Comparison of ENCODE assay signal across 8 cellular contexts in genomic region chr11:65419460-65419772, GRCh38. TPM values are rescaled to one million over a fixed set of nuclear protein-coding genes. Genes with fewer than 3 reads are reported as not detected.
DNase-seq lines count a peak whose midpoint lies in the region; ATAC-seq and TF ChIP-seq lines count a peak whose summit lies in the region.

No MANE protein-coding gene starts in this region.

- H4K8ac ChIP-seq in mesendoderm (ENCODE audit: low read depth, low read length): peak overlapping the region; percentile 29

- H3K36me3 ChIP-seq in mammary epithelial cell (ENCODE audit: insufficient read depth, low read length) (no peaks in the 10 kb centered on the region), mesendoderm (ENCODE audit: control insufficient read depth, insufficient read depth, low read length) (no peaks in the 10 kb centered on the region), upper lobe of left lung (peaks cover 0 to 8% (median 1%) of the 10 kb centered on the region in 4 donors)

- peaks cover 5% of the 10 kb centered on the region for H4K20me1 ChIP-seq in mammary epithelial cell (ENCODE audit: insufficient read depth, low read length)

- in situ Hi-C loops in mammary epithelial cell (cut with MboI; ENCODE audit: low sequenced_read_pairs in 2 of 2): no loop called here

- H3K4me2 ChIP-seq in mammary epithelial cell (ENCODE audit: insufficient read depth, low read depth, low read length) (peak overlapping the region; percentile 46), mesendoderm (ENCODE audit: low read length) (no peak overlapping the region)

- H3K27ac ChIP-seq in mammary epithelial cell (ENCODE audit: insufficient read depth, low read depth, low read length): peak overlapping the region; percentile 100
- peak overlapping the region; percentile 93 for H3K27ac ChIP-seq in mesendoderm (ENCODE audit: low read depth, low read length)
- H3K27ac ChIP-seq in upper lobe of left lung: peak overlapping the region; percentile 97 to 100 (median 100)

- peak overlapping the region in 1 of 3 experiments; percentile 17 for H3K4me3 ChIP-seq in mammary epithelial cell (replicated peaks in 1 of 3; ENCODE audit: insufficient read depth in 1 of 3, low read depth in 2 of 3, low read length in 3 of 3)
- no peak overlapping the region for H3K4me3 ChIP-seq in mesendoderm (ENCODE audit: low read length)
- peak overlapping the region; percentile 11 to 79 (median 50) for H3K4me3 ChIP-seq in upper lobe of left lung

- peak overlapping the region; percentile 97 for H2BK5ac ChIP-seq in mesendoderm (ENCODE audit: low read length)

- TF ChIP-seq EP300 in upper lobe of left lung (IDR thresholded peaks at IDR 0.05): no peak

- dilution Hi-C loops in mammary epithelial cell (cut with HindIII; ENCODE audit: low sequenced_read_pairs): no loop called here

- peak overlapping the region; percentile 95 for H3K23ac ChIP-seq in mesendoderm (ENCODE audit: low read length)

- H3K4me1 ChIP-seq in mammary epithelial cell (ENCODE audit: insufficient read depth, low read length) (peaks cover 57% of the 10 kb centered on the region), mesendoderm (ENCODE audit: control insufficient read depth, low read depth, low read length) (peaks cover 40% of the 10 kb centered on the region), upper lobe of left lung (peaks cover 39 to 62% (median 46%) of the 10 kb centered on the region in 4 donors)

- TF ChIP-seq POLR2A in upper lobe of left lung (IDR thresholded peaks at IDR 0.05): no peak

- TF ChIP-seq CTCF in mammary epithelial cell (conservative IDR thresholded peaks at IDR 0.05 in 1 of 2, IDR thresholded peaks at IDR 0.05 in 1 of 2; ENCODE audit: extremely low read depth in 1 of 2, insufficient read depth in 1 of 2, low read depth in 1 of 2, low read length in 2 of 2) (no peak), upper lobe of left lung (IDR thresholded peaks at IDR 0.05) (peak in 1 of 6 experiments; percentile 3)

- H3K56ac ChIP-seq in mesendoderm (ENCODE audit: low read length): peak overlapping the region; percentile 83

- H3K79me1 ChIP-seq in mesendoderm (ENCODE audit: low read length): peaks cover 12% of the 10 kb centered on the region

- H3K4me3 Mint-ChIP-seq in activated naive CD4-positive, alpha-beta T cell treated with anti-CD3 and anti-CD28 coated beads for 36 hours: peak overlapping the region; percentile 100

- peaks cover 38% of the 10 kb centered on the region for H3K36me3 Mint-ChIP-seq in activated naive CD4-positive, alpha-beta T cell treated with anti-CD3 and anti-CD28 coated beads for 36 hours (ENCODE audit: low read depth)

- H3K27ac Mint-ChIP-seq in activated naive CD4-positive, alpha-beta T cell treated with anti-CD3 and anti-CD28 coated beads for 36 hours: peak overlapping the region; percentile 99

- H3K4me1 Mint-ChIP-seq in activated naive CD4-positive, alpha-beta T cell treated with anti-CD3 and anti-CD28 coated beads for 36 hours (ENCODE audit: low read depth): peaks cover 42% of the 10 kb centered on the region

- no peak overlapping the region for H2AFZ ChIP-seq in mammary epithelial cell (ENCODE audit: low read depth, low read length)

- intact Hi-C loops in activated naive CD4-positive, alpha-beta T cell treated with anti-CD3 and anti-CD28 coated beads for 36 hours (cut with micrococcal nuclease): loop anchor here (1.0 to 5.0 kb wide), 4 partner anchors 8 to 562 kb away; partner anchors contain the start of genes DPF2 and SLC25A45
- intact Hi-C loops in mammary epithelial cell (cut with micrococcal nuclease): no loop called here

- peaks cover 13% of the 10 kb centered on the region for H3K27me3 Mint-ChIP-seq in activated naive CD4-positive, alpha-beta T cell treated with anti-CD3 and anti-CD28 coated beads for 36 hours (ENCODE audit: low read depth)

- H3K9ac ChIP-seq in mammary epithelial cell (ENCODE audit: insufficient read depth, low read length) (peak overlapping the region; percentile 78), mesendoderm (ENCODE audit: low read length) (peak overlapping the region; percentile 89)

- H3K27me3 ChIP-seq in mammary epithelial cell (ENCODE audit: insufficient read depth, low read length) (no peaks in the 10 kb centered on the region), mesendoderm (ENCODE audit: insufficient read depth, low read length, poor library complexity) (no peaks in the 10 kb centered on the region), upper lobe of left lung (no peaks in the 10 kb centered on the region)

- ATAC-seq in upper lobe of left lung (ENCODE audit: low FRiP score in 2 of 2): no peak
- no peak for ATAC-seq in HG03025 (IDR thresholded peaks at IDR 0.05; ENCODE audit: low FRiP score, unreplicated experiment)

- peaks cover 48% of the 10 kb centered on the region for H3K79me2 ChIP-seq in mammary epithelial cell (ENCODE audit: insufficient read depth, low read length)
- H3K79me2 ChIP-seq in mesendoderm (ENCODE audit: control insufficient read depth, insufficient read depth, low read length): peaks cover 17% of the 10 kb centered on the region

- DNase-seq in activated naive CD4-positive, alpha-beta T cell treated with anti-CD3 and anti-CD28 coated beads for 36 hours: no peak
- no peak for DNase-seq in activated naive CD4-positive, alpha-beta T cell (lab: John Stamatoyannopoulos, UW)
- DNase-seq in mammary epithelial cell (no peak), mesendoderm (no peak), upper lobe of left lung (peak in 1 of 2 donors; percentile 36), kidney tubule cell (ENCODE audit: low spot score) (no peak)
- no peak for DNase-seq in stimulated activated naive CD4-positive, alpha-beta T cell treated with Interleukin-2 at 50 U/mL for 16 hours (lab: John Stamatoyannopoulos, UW)

- H3K4ac ChIP-seq in mesendoderm (ENCODE audit: low read depth, low read length): peak overlapping the region; percentile 84

- CTCF ChIA-PET in activated naive CD4-positive, alpha-beta T cell treated with anti-CD3 and anti-CD28 coated beads for 36 hours (lab: Charles Lee): interaction anchor here (0.8 to 16.8 kb wide), 7 partner anchors 11 to 85 kb away, joined by 3 to 359 read pairs (median 6); partner anchors contain the start of genes MALAT1 and SLC25A45
- CTCF ChIA-PET in mammary epithelial cell (lab: Charles Lee; ENCODE audit: low non-redundant PET): no interaction called here

- no peaks in the 10 kb centered on the region for H3K9me3 Mint-ChIP-seq in activated naive CD4-positive, alpha-beta T cell treated with anti-CD3 and anti-CD28 coated beads for 36 hours

- H2BK120ac ChIP-seq in mesendoderm (ENCODE audit: low read depth, low read length): peak overlapping the region; percentile 94

- H3K18ac ChIP-seq in mesendoderm (ENCODE audit: low read length): peak overlapping the region; percentile 96

- 41% methylated on average over 7 of the region's 7 CpGs for WGBS in mammary epithelial cell (ENCODE audit: low coverage, missing lambda C conversion rate)
- WGBS in mesendoderm (ENCODE audit: extremely low coverage, insufficient coverage, low lambda C conversion rate): no CpG with 5 or more reads among the region's 7 CpGs
- WGBS in upper lobe of left lung, 2 donors: 14 to 16% methylated on average over 6 to 7 of the region's 7 CpGs

- H3K9me3 ChIP-seq in mammary epithelial cell (replicated peaks; ENCODE audit: insufficient read depth, low read length): no peaks in the 10 kb centered on the region
- H3K9me3 ChIP-seq in upper lobe of left lung: no peaks in the 10 kb centered on the region

- peak overlapping the region; percentile 97 for H4K5ac ChIP-seq in mesendoderm (ENCODE audit: low read length)

- H2AK5ac ChIP-seq in mesendoderm (ENCODE audit: low read length): peak overlapping the region; percentile 85

- peak overlapping the region; percentile 13 for H2BK15ac ChIP-seq in mesendoderm (replicated peaks; ENCODE audit: low read depth)

- BruUV-seq in mammary epithelial cell (replicated peaks; lab: Mats Ljungman, UMichigan): TSS peak; percentile 14

RNA-seq across cellular contexts. Expression of gene NEAT1, which starts 3.2 kb away (rescaled TPM):
- total RNA-seq in activated naive CD4-positive, alpha-beta T cell treated with anti-CD3 and anti-CD28 coated beads for 36 hours: 100 to 1,000 TPM; 693 to 750 TPM
- total RNA-seq in mammary epithelial cell: 100 to 1,000 TPM; 364 to 775 TPM
- polyA plus RNA-seq in mammary epithelial cell: 20.1 TPM
- polyA minus RNA-seq in mammary epithelial cell: 98.8 TPM
- 3.7 TPM for polyA plus RNA-seq in mesendoderm (2013, experiment 1 of 2)
- 4.5 TPM for polyA plus RNA-seq in mesendoderm (2013, experiment 2 of 2)
- total RNA-seq in upper lobe of left lung: 1,000 to 10,000 TPM in 3 of 6 donors, 100 to 1,000 TPM in 3; 245 to 3,084 (median 1,019) TPM

RNA-seq across cellular contexts. Expression of gene FRMD8, which starts 33.0 kb away (rescaled TPM):
- 10 to 100 TPM; 38.2 to 40.0 TPM for total RNA-seq in activated naive CD4-positive, alpha-beta T cell treated with anti-CD3 and anti-CD28 coated beads for 36 hours
- total RNA-seq in mammary epithelial cell (10 to 100 TPM; 43.4 to 74.8 TPM), upper lobe of left lung (10 to 100 TPM; 31.4 to 77.5 (median 45.8) TPM)
- 34.0 TPM for polyA plus RNA-seq in mammary epithelial cell
- 43.2 TPM for polyA minus RNA-seq in mammary epithelial cell
- 10.9 TPM for polyA plus RNA-seq in mesendoderm (2013, experiment 1 of 2)
- 10.4 TPM for polyA plus RNA-seq in mesendoderm (2013, experiment 2 of 2)

RNA-seq across cellular contexts. Expression of gene SLC25A45, which starts 37.0 kb away (rescaled TPM):
- 10 to 100 TPM; 10.4 to 12.1 TPM for total RNA-seq in activated naive CD4-positive, alpha-beta T cell treated with anti-CD3 and anti-CD28 coated beads for 36 hours
- total RNA-seq in mammary epithelial cell (1 to 10 TPM in 1 of 2 donors, under 1 TPM in 1; 0.50 to 2.4 TPM), upper lobe of left lung (10 to 100 TPM in 4 of 6 donors, 1 to 10 TPM in 2; 5.5 to 40.8 (median 19.4) TPM)
- polyA plus RNA-seq in mammary epithelial cell: 0.28 TPM
- 2.0 TPM for polyA minus RNA-seq in mammary epithelial cell
- polyA plus RNA-seq in mesendoderm (2013, experiment 1 of 2): 0.95 TPM
- 0.76 TPM for polyA plus RNA-seq in mesendoderm (2013, experiment 2 of 2)
